1 cellular context compared by ENCODE assay signal in genomic region chr4:73258668-73259551, GRCh38.
A peak's percentile ranks its signal among the peaks of the same experiment; 100 is the strongest.
TF ChIP-seq lines count a peak whose summit lies in the region.

Gene ANKRD17 (minus strand): TSS chr4:73258798. CDS start chr4:73258668, 130 bp downstream.

TF ChIP-seq in HepG2, 621 proteins besides CTCF, POLR2A, EP300 and RAD21 (continued from another document and continues in another):
- TF ChIP-seq ZBTB37 (CRISPR knock-in tag; IDR thresholded peaks at IDR 0.05) (0 out of 2 replicates have a peak, but pooled peaks have one; percentile 34), FIP1L1 (IDR thresholded peaks at IDR 0.05; ENCODE audit: borderline replicate concordance, insufficient read depth, low read depth, low read length) (no peak), NRL (CRISPR knock-in tag; IDR thresholded peaks at IDR 0.05; ENCODE audit: borderline replicate concordance) (peak; percentile 69; the same call in 1 of the 2 replicates), MYPOP (CRISPR knock-in tag; IDR thresholded peaks at IDR 0.05) (peak; percentile 56), ZNF768 (CRISPR knock-in tag; IDR thresholded peaks at IDR 0.05) (peak; percentile 76; the same call in 1 of the 2 replicates), HDAC1 (CRISPR knock-in tag; IDR thresholded peaks at IDR 0.05) (peak; percentile 94), ZNF562 (CRISPR knock-in tag; IDR thresholded peaks at IDR 0.05; ENCODE audit: borderline replicate concordance) (0 out of 2 replicates have a peak, but pooled peaks have one; percentile 63), SOX5 (CRISPR knock-in tag; IDR thresholded peaks at IDR 0.05; ENCODE audit: borderline replicate concordance) (peak; percentile 34; the same call in 1 of the 2 replicates), MAZ (IDR thresholded peaks at IDR 0.05; ENCODE audit: borderline replicate concordance, low read depth, low read length) (peak; percentile 67; the same call in 1 of the 2 replicates), MAZ (CRISPR knock-in tag; IDR thresholded peaks at IDR 0.05; ENCODE audit: low read depth) (peak; percentile 73), ZFP41 (CRISPR knock-in tag; IDR thresholded peaks at IDR 0.05; ENCODE audit: borderline replicate concordance) (peak; percentile 64; the same call in 1 of the 2 replicates), TOPORS (CRISPR knock-in tag; IDR thresholded peaks at IDR 0.05) (peak; percentile 30; the same call in 1 of the 2 replicates), ZNF7 (CRISPR knock-in tag; IDR thresholded peaks at IDR 0.05) (no peak), KLF6 (CRISPR knock-in tag; IDR thresholded peaks at IDR 0.05) (0 out of 2 replicates have a peak, but pooled peaks have one; percentile 17), LRRFIP1 (CRISPR knock-in tag; conservative IDR thresholded peaks at IDR 0.05) (no peak), GTF3A (CRISPR knock-in tag; conservative IDR thresholded peaks at IDR 0.05) (no peak), ZNF121 (CRISPR knock-in tag; IDR thresholded peaks at IDR 0.05) (no peak; the same call in 1 of the 2 replicates), ZFP91 (CRISPR knock-in tag; IDR thresholded peaks at IDR 0.05; ENCODE audit: borderline replicate concordance) (peak; percentile 84; the same call in 1 of the 2 replicates), E2F1 (CRISPR knock-in tag; IDR thresholded peaks at IDR 0.05) (peak; percentile 93), ZBTB7B (CRISPR knock-in tag; IDR thresholded peaks at IDR 0.05) (peak; percentile 22; the same call in 1 of the 2 replicates), ZNF782 (CRISPR knock-in tag; IDR thresholded peaks at IDR 0.05; ENCODE audit: borderline replicate concordance) (no peak; the same call in 1 of the 2 replicates), THAP9 (CRISPR knock-in tag; IDR thresholded peaks at IDR 0.05; ENCODE audit: borderline replicate concordance) (peak; percentile 85; the same call in 1 of the 2 replicates), NR0B2 (CRISPR knock-in tag; IDR thresholded peaks at IDR 0.05) (peak; percentile 59; the same call in 1 of the 2 replicates), ZNF598 (CRISPR knock-in tag; IDR thresholded peaks at IDR 0.05; ENCODE audit: borderline replicate concordance) (no peak; the same call in none of the 2 replicates), RARA (CRISPR knock-in tag; IDR thresholded peaks at IDR 0.05) (no peak), ZNF274 (CRISPR knock-in tag; IDR thresholded peaks at IDR 0.05) (peak; percentile 84; the same call in 1 of the 2 replicates), CHD2 (IDR thresholded peaks at IDR 0.05; ENCODE audit: low read depth, low read length) (peak; percentile 90), ZFYVE20 (CRISPR knock-in tag; IDR thresholded peaks at IDR 0.05; ENCODE audit: borderline replicate concordance, low read depth) (no peak), BCL3 (CRISPR knock-in tag; IDR thresholded peaks at IDR 0.05) (peak; percentile 73; the same call in 1 of the 2 replicates), KDM4B (CRISPR knock-in tag; IDR thresholded peaks at IDR 0.05) (peak; percentile 80; the same call in 1 of the 2 replicates), YY1 (IDR thresholded peaks at IDR 0.05; ENCODE audit: insufficient read depth, insufficient replicate concordance, low read depth, low read length) (peak; percentile 80), SOX13 (IDR thresholded peaks at IDR 0.05) (peak; percentile 46; the same call in 1 of the 2 replicates), SOX13 (CRISPR knock-in tag; conservative IDR thresholded peaks at IDR 0.05 in 1 of 2, IDR thresholded peaks at IDR 0.05 in 1 of 2) (peak in 1 of 2 experiments; percentile 29; a peak in 1 of 4 replicates), NFIC (IDR thresholded peaks at IDR 0.05; ENCODE audit: low read length) (no peak), TFDP2 (CRISPR knock-in tag; IDR thresholded peaks at IDR 0.05) (peak; percentile 94), PAXIP1 (CRISPR knock-in tag; conservative IDR thresholded peaks at IDR 0.05) (peak; percentile 47), PTBP1 (IDR thresholded peaks at IDR 0.05; ENCODE audit: low read depth, low read length, poor library complexity, severe bottlenecking) (peak; percentile 85), E2F2 (CRISPR knock-in tag; IDR thresholded peaks at IDR 0.05; ENCODE audit: borderline replicate concordance) (peak; percentile 70; the same call in 1 of the 2 replicates)
